In genomic region chr5:168299372-168299771, GRCh38 we compare ENCODE assay signal across 1 cellular context.
TF ChIP-seq lines count a peak whose summit lies in the region.

No MANE protein-coding gene starts in this region.

TF ChIP-seq in H1, 55 proteins besides CTCF, POLR2A, EP300 and RAD21:
- no peak for TF ChIP-seq EGR1 (IDR thresholded peaks at IDR 0.05; ENCODE audit: borderline replicate concordance, low read depth, low read length)
